Comparison of ENCODE assay signal across 28 cellular contexts in the genomic region with DNA sequence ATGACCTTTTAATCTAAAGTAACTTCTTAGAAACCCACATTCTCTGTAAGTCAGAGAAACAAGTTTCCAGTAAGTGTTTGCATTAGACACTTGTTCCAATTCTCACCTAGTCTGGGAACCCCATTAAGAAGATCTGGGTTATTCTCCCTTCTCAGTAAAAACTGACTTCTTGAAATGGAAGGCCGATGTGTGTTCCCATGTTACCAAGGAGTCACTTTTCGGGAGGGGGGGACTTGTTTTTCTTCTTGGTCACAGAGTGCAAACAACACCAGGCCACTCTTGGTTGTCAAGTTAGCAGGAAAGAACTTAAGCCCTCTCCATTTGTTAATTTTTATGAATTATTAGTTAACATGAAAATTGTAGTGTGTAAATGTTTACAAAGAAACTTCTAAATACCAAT.
"Had no signal": no experiment of that assay in that cellular context is flagged by ENCODE, and none has a peak within 500 bp of the region (broad histone marks: within the 10 kb centered on the region; RNA-seq: fewer than 3 reads in every experiment).

No MANE protein-coding gene starts in this region.

- DNase-seq: activated CD4-positive, alpha-beta T cell treated with anti-CD3 and anti-CD28 coated beads for 4 hours; activated CD4-positive, alpha-beta T cell treated with anti-CD3 and anti-CD28 coated beads, Interleukin-2, amount 50 U/mL, for 4 hours; activated naive CD4-positive, alpha-beta T cell; activated T-cell treated with anti-CD3 and anti-CD28 coated beads for 4 hours; activated T-cell treated with anti-CD3 and anti-CD28 coated beads, Interleukin-2, amount 50 U/mL, for 72 hours; adrenal gland; aorta; cortex of kidney; effector memory CD8-positive, alpha-beta T cell; head of caudate nucleus; hippocampal formation; left cardiac atrium; psoas muscle; stimulated activated CD4-positive, alpha-beta T cell treated with anti-CD3 and anti-CD28 coated beads, Interleukin-15, amount 100 ng/mL, for 24 hours; stimulated activated CD4-positive, alpha-beta T cell treated with anti-CD3 and anti-CD28 coated beads, Interleukin-2, amount 100 ng/mL, for 24 hours; stimulated activated naive B cell treated with anti-CD40 and anti-IgM and Interleukin-4, amounts not matched to agents 10 μg/mL and 1 μg/mL and 100 μg/mL, for 72 hours; T-helper 9 cell; transverse colon had no signal

- H3K9me3 ChIP-seq: adrenal gland, neutrophil, psoas muscle, suprapubic skin, transverse colon had no signal

- H3K36me3 ChIP-seq: adrenal gland, neutrophil, suprapubic skin, transverse colon had no signal

- H3K9me3 Mint-ChIP-seq: activated naive CD4-positive, alpha-beta T cell treated with anti-CD3 and anti-CD28 coated beads, Interleukin-2, amount 50 U/mL, for 72 hours; activated T-cell treated with anti-CD3 and anti-CD28 coated beads, Interleukin-2, amount 50 U/mL, for 72 hours; effector memory CD8-positive, alpha-beta T cell; natural killer cell treated with Interleukin-12 subunit alpha and Interleukin-12 subunit beta and Interleukin-15 and Interleukin-18, amount 100 ng/mL, for 72 hours had no signal

- FAIRE-seq: endothelial cell of umbilical vein, keratinocyte, TTC549, urothelium cell line had no signal

- H3K27ac ChIP-seq: neutrophil, psoas muscle, suprapubic skin, VCaP had no signal

- H3K4me1 ChIP-seq: psoas muscle, suprapubic skin had no signal

- H3K4me3 ChIP-seq: adrenal gland, psoas muscle, suprapubic skin, transverse colon had no signal

- H3K36me3 Mint-ChIP-seq: activated naive CD4-positive, alpha-beta T cell treated with anti-CD3 and anti-CD28 coated beads, Interleukin-2, amount 50 U/mL, for 72 hours; brain; natural killer cell treated with Interleukin-12 subunit alpha and Interleukin-12 subunit beta and Interleukin-15 and Interleukin-18, amount 100 ng/mL, for 72 hours had no signal

- ATAC-seq: activated naive CD4-positive, alpha-beta T cell treated with anti-CD3 and anti-CD28 coated beads, Interleukin-2, amount 50 U/mL, for 72 hours; activated T-cell treated with anti-CD3 and anti-CD28 coated beads, Interleukin-2, amount 50 U/mL, for 72 hours; effector memory CD8-positive, alpha-beta T cell; left cardiac atrium; natural killer cell treated with Interleukin-12 subunit alpha and Interleukin-12 subunit beta and Interleukin-15 and Interleukin-18, amount 100 ng/mL, for 72 hours; psoas muscle; stimulated activated naive B cell treated with anti-CD40 and anti-IgM and Interleukin-4, amounts not matched to agents 10 μg/mL and 1 μg/mL and 100 μg/mL, for 72 hours had no signal

- H3K27ac Mint-ChIP-seq: activated naive CD4-positive, alpha-beta T cell treated with anti-CD3 and anti-CD28 coated beads, Interleukin-2, amount 50 U/mL, for 72 hours; activated T-cell treated with anti-CD3 and anti-CD28 coated beads, Interleukin-2, amount 50 U/mL, for 72 hours; natural killer cell treated with Interleukin-12 subunit alpha and Interleukin-12 subunit beta and Interleukin-15 and Interleukin-18, amount 100 ng/mL, for 72 hours had no signal

- H3K27me3 Mint-ChIP-seq: effector memory CD8-positive, alpha-beta T cell; natural killer cell treated with Interleukin-12 subunit alpha and Interleukin-12 subunit beta and Interleukin-15 and Interleukin-18, amount 100 ng/mL, for 72 hours; stimulated activated naive B cell treated with anti-CD40 and anti-IgM and Interleukin-4, amounts not matched to agents 10 μg/mL and 1 μg/mL and 100 μg/mL, for 72 hours had no signal

- H3K4me3 Mint-ChIP-seq: activated T-cell treated with anti-CD3 and anti-CD28 coated beads, Interleukin-2, amount 50 U/mL, for 72 hours; brain; effector memory CD8-positive, alpha-beta T cell; natural killer cell treated with Interleukin-12 subunit alpha and Interleukin-12 subunit beta and Interleukin-15 and Interleukin-18, amount 100 ng/mL, for 72 hours; stimulated activated naive B cell treated with anti-CD40 and anti-IgM and Interleukin-4, amounts not matched to agents 10 μg/mL and 1 μg/mL and 100 μg/mL, for 72 hours had no signal

- H3K27me3 ChIP-seq: adrenal gland, neutrophil, suprapubic skin, transverse colon had no signal
